In genomic region chr9:34089311-34089710, GRCh38 we compare ENCODE assay signal across 32 cellular contexts. TPM values are rescaled to one million over a fixed set of nuclear protein-coding genes. Genes with fewer than 3 reads are reported as not detected.
A peak's percentile ranks its signal among the peaks of the same experiment; 100 is the strongest.
DNase-seq lines count a peak whose midpoint lies in the region; ATAC-seq, FAIRE-seq and TF ChIP-seq lines count a peak whose summit lies in the region.
"Had no signal": no experiment of that assay in that cellular context is flagged by ENCODE, and none has a peak within 500 bp of the region (broad histone marks: within the 10 kb centered on the region; RNA-seq: fewer than 3 reads in every experiment).

No MANE protein-coding gene starts in this region.

- no peak overlapping the region for H2BK12ac ChIP-seq in H1 (ENCODE audit: low read depth, low read length)

- H3K27ac ChIP-seq in H1 (ENCODE audit: low read depth, low read length) = no peak overlapping the region
- H3K27ac ChIP-seq in neural progenitor cell = no peak overlapping the region
- H3K27ac ChIP-seq: BLaER1, breast epithelium, GM23248, ovary, RWPE1 had no signal

- WGBS in H1 (ENCODE audit: extremely low coverage in 1 of 2, insufficient coverage in 1 of 2, insufficient read length in 1 of 2, insufficient replicate concordance in 2 of 2, low coverage in 1 of 2, low lambda C conversion rate in 2 of 2, missing lambda C conversion rate in 1 of 2), 2 experiments = 92% methylated on average over 7 of the region's 7 CpGs; no CpG with 5 or more reads in 1 of the 2 experiments

- H3K4me1 ChIP-seq in H1 (replicated peaks in 1 of 4; ENCODE audit: control insufficient read depth in 3 of 4, insufficient read depth in 4 of 4, low read length in 3 of 4) (no peaks in the 10 kb centered on the region), neural progenitor cell (no peaks in the 10 kb centered on the region)
- H3K4me1 ChIP-seq: BLaER1, breast epithelium had no signal

- TF ChIP-seq POLR2A in H1 (IDR thresholded peaks at IDR 0.05; ENCODE audit: control extremely low read depth in 1 of 2, low read depth in 2 of 2, low read length in 2 of 2) = no peak

- CTCF ChIA-PET in H1 (lab: Charles Lee; ENCODE audit: partially characterized antibody) = interaction anchor here (0.5 to 1.4 kb wide), 2 partner anchors 124 to 164 kb away, joined by 3 read pairs; no protein-coding TSS in a partner anchor

- H3K4me1 Mint-ChIP-seq in activated naive CD8-positive, alpha-beta T cell treated with anti-CD3 and anti-CD28 coated beads, Interleukin-2, amount 50 U/mL, for 24 hours = peaks cover 40% of the 10 kb centered on the region
- H3K4me1 Mint-ChIP-seq in neural progenitor cell = no peaks in the 10 kb centered on the region
- H3K4me1 Mint-ChIP-seq in stimulated activated memory B cell treated with anti-CD40 and anti-IgM and Interleukin-4, amounts not matched to agents 10 μg/mL and 1 μg/mL and 100 μg/mL, for 72 hours = no peaks in the 10 kb centered on the region
- H3K4me1 Mint-ChIP-seq: immature natural killer cell had no signal

- FAIRE-seq in H1 (lab: Jason Lieb, UNC) (no peak), D721Med (lab: Jason Lieb, UNC) (no peak)
- FAIRE-seq: HepG2, small intestine had no signal

- H3K18ac ChIP-seq in H1 (ENCODE audit: extremely low read depth, low read length) = no peak overlapping the region

- no peak overlapping the region for H3K4me2 ChIP-seq in H1 (ENCODE audit: insufficient read depth in 1 of 2, low read depth in 2 of 2, low read length in 2 of 2)
- no peak overlapping the region for H3K4me2 ChIP-seq in neural progenitor cell
- H3K4me2 ChIP-seq: BLaER1 had no signal

- ATAC-seq in activated naive CD8-positive, alpha-beta T cell treated with anti-CD3 and anti-CD28 coated beads, Interleukin-2, amount 50 U/mL, for 24 hours = no peak
- ATAC-seq in GM21360 (IDR thresholded peaks at IDR 0.05; ENCODE audit: unreplicated experiment) = no peak
- ATAC-seq in stimulated activated memory B cell treated with anti-CD40 and anti-IgM and Interleukin-4, amounts not matched to agents 10 μg/mL and 1 μg/mL and 100 μg/mL, for 72 hours = no peak
- ATAC-seq: gastroesophageal sphincter; HepG2; left lobe of liver; naive thymus-derived CD8-positive, alpha-beta T cell; T-cell had no signal

- no peak overlapping the region for H4K91ac ChIP-seq in H1 (replicated peaks; ENCODE audit: insufficient read length, low read length)

- H3F3A ChIP-seq in neural progenitor cell (ENCODE audit: low read depth) = no peaks in the 10 kb centered on the region

- no peak overlapping the region for H3K4me3 ChIP-seq in H1 (ENCODE audit: extremely low read depth in 1 of 4, insufficient read depth in 2 of 4, low read depth in 3 of 4, low read length in 4 of 4)
- H3K4me3 ChIP-seq in neural progenitor cell = no peak overlapping the region
- H3K4me3 ChIP-seq: BLaER1, breast epithelium, esophagus squamous epithelium, gastroesophageal sphincter, GM23248, ovary had no signal

- no peak overlapping the region for H3K4me3 Mint-ChIP-seq in activated naive CD8-positive, alpha-beta T cell treated with anti-CD3 and anti-CD28 coated beads, Interleukin-2, amount 50 U/mL, for 24 hours
- H3K4me3 Mint-ChIP-seq in neural progenitor cell = no peak overlapping the region
- H3K4me3 Mint-ChIP-seq in stimulated activated memory B cell treated with anti-CD40 and anti-IgM and Interleukin-4, amounts not matched to agents 10 μg/mL and 1 μg/mL and 100 μg/mL, for 72 hours = no peak overlapping the region
- H3K4me3 Mint-ChIP-seq: activated CD4-positive, alpha-beta memory T cell treated with anti-CD3 and anti-CD28 coated beads for 36 hours; HFFc6; immature natural killer cell; naive thymus-derived CD8-positive, alpha-beta T cell; T-cell had no signal

- H3K9me3 ChIP-seq in H1 (ENCODE audit: insufficient read depth in 2 of 2, low read depth in 1 of 2, low read length in 1 of 2) (no peaks in the 10 kb centered on the region), neural progenitor cell (ENCODE audit: low read depth) (no peaks in the 10 kb centered on the region)
- H3K9me3 ChIP-seq: BLaER1, breast epithelium, esophagus squamous epithelium, gastroesophageal sphincter, ovary had no signal

- no peak overlapping the region for H3K56ac ChIP-seq in H1 (replicated peaks; ENCODE audit: insufficient read length, low read depth, low read length)

- no peak overlapping the region for H2BK120ac ChIP-seq in H1 (replicated peaks; ENCODE audit: low read depth, low read length)

- peaks cover 2% of the 10 kb centered on the region; the same call in 1 of the 2 replicates for H3K79me1 ChIP-seq in H1 (ENCODE audit: low read depth, low read length)

- H3K9me3 Mint-ChIP-seq in activated naive CD8-positive, alpha-beta T cell treated with anti-CD3 and anti-CD28 coated beads, Interleukin-2, amount 50 U/mL, for 24 hours = no peaks in the 10 kb centered on the region
- H3K9me3 Mint-ChIP-seq in neural progenitor cell = no peaks in the 10 kb centered on the region
- no peaks in the 10 kb centered on the region for H3K9me3 Mint-ChIP-seq in stimulated activated memory B cell treated with anti-CD40 and anti-IgM and Interleukin-4, amounts not matched to agents 10 μg/mL and 1 μg/mL and 100 μg/mL, for 72 hours
- H3K9me3 Mint-ChIP-seq: activated CD4-positive, alpha-beta memory T cell treated with anti-CD3 and anti-CD28 coated beads for 36 hours; HFFc6; immature natural killer cell; naive thymus-derived CD8-positive, alpha-beta T cell; T-cell had no signal

- DNase-seq in G401 (ENCODE audit: low spot score) (peak; percentile 20), H1 (ENCODE audit: low read depth in 1 of 2, low spot score in 2 of 2) (no peak), neural progenitor cell (ENCODE audit: low spot score) (no peak), D721Med (ENCODE audit: insufficient read length, low spot score) (no peak), activated gamma-delta T cell treated with Interleukin-2 at 50 U/mL for 16 hours (no peak)
- no peak for DNase-seq in activated naive CD8-positive, alpha-beta T cell treated with anti-CD3 and anti-CD28 coated beads, Interleukin-2, amount 50 U/mL, for 24 hours
- DNase-seq: ACHN; activated CD4-positive, alpha-beta memory T cell treated with anti-CD3 and anti-CD28 coated beads for 36 hours; activated CD4-positive, CD25-positive, alpha-beta regulatory T cell; activated effector memory CD4-positive, alpha-beta T cell treated with anti-CD3 and anti-CD28 coated beads, Interleukin-2, amount 50 U/mL, for 16 hours; Calu3; cortex of kidney; esophagus squamous epithelium; GM23248; HFFc6; immature natural killer cell; Karpas-422; naive thymus-derived CD8-positive, alpha-beta T cell; NCI-H1436; NCI-H446; NCI-H82; ovary; small intestine; T-cell had no signal

- H3K36me3 Mint-ChIP-seq in activated naive CD8-positive, alpha-beta T cell treated with anti-CD3 and anti-CD28 coated beads, Interleukin-2, amount 50 U/mL, for 24 hours (ENCODE audit: low read depth) = peaks cover 43% of the 10 kb centered on the region
- peaks cover 33% of the 10 kb centered on the region for H3K36me3 Mint-ChIP-seq in neural progenitor cell
- H3K36me3 Mint-ChIP-seq in stimulated activated memory B cell treated with anti-CD40 and anti-IgM and Interleukin-4, amounts not matched to agents 10 μg/mL and 1 μg/mL and 100 μg/mL, for 72 hours = peaks cover 6% of the 10 kb centered on the region

- H3K9ac ChIP-seq in H1 (replicated peaks in 1 of 4; ENCODE audit: extremely low read depth in 1 of 4, low read depth in 3 of 4, low read length in 3 of 4) (no peak overlapping the region), neural progenitor cell (no peak overlapping the region)
- H3K9ac ChIP-seq: BLaER1, GM23248 had no signal

- no peak overlapping the region for H2AK5ac ChIP-seq in H1 (ENCODE audit: low read depth, low read length)

- H2BK15ac ChIP-seq in H1 (ENCODE audit: low read length) = no peak overlapping the region

- POLR2A ChIA-PET in H1 (lab: Charles Lee; ENCODE audit: partially characterized antibody) = interaction anchor here (0.7 kb wide), 1 partner anchor 207 kb away, joined by 3 read pairs; no protein-coding TSS in a partner anchor

- H2AFZ ChIP-seq in H1 (ENCODE audit: low read length) (no peak overlapping the region), neural progenitor cell (replicated peaks) (no peak overlapping the region)
- H2AFZ ChIP-seq: GM23248 had no signal

- H3K79me2 ChIP-seq in H1 (ENCODE audit: control insufficient read depth in 1 of 2, insufficient read depth in 2 of 2, low read length in 2 of 2) = no peaks in the 10 kb centered on the region
- H3K79me2 ChIP-seq in neural progenitor cell (ENCODE audit: low read depth) = no peaks in the 10 kb centered on the region

- H3K23ac ChIP-seq in H1 (ENCODE audit: insufficient read length) = no peak overlapping the region

- in situ Hi-C loops in G401 (cut with HindIII; ENCODE audit: low sequenced_read_pairs) = no loop called here

- H2BK5ac ChIP-seq in H1 (ENCODE audit: low read depth, low read length) = no peak overlapping the region

- TF ChIP-seq RAD21 in H1 (IDR thresholded peaks at IDR 0.05 in 1 of 2, conservative IDR thresholded peaks at IDR 0.05 in 1 of 2; ENCODE audit: low read depth in 2 of 2, low read length in 2 of 2) = no peak

- TF ChIP-seq CTCF in H1 (IDR thresholded peaks at IDR 0.05; ENCODE audit: control extremely low read depth in 1 of 3, insufficient read depth in 1 of 3, low read depth in 1 of 3, low read length in 3 of 3) = no peak
- no peak for TF ChIP-seq CTCF in neural progenitor cell (IDR thresholded peaks at IDR 0.05)
- no peak for TF ChIP-seq CTCF in D721Med (IDR thresholded peaks at IDR 0.05; ENCODE audit: insufficient read depth, missing control alignments)

- no peak for TF ChIP-seq EP300 in H1 (IDR thresholded peaks at IDR 0.05; ENCODE audit: borderline replicate concordance in 1 of 2, low read depth in 2 of 2, low read length in 2 of 2)

- H2BK20ac ChIP-seq in H1 (ENCODE audit: low read length) = no peak overlapping the region

- no peaks in the 10 kb centered on the region for H3K27me3 ChIP-seq in H1 (replicated peaks in 1 of 4; ENCODE audit: control insufficient read depth in 3 of 4, extremely low read depth in 1 of 4, insufficient read depth in 3 of 4, low read length in 3 of 4)
- no peaks in the 10 kb centered on the region for H3K27me3 ChIP-seq in neural progenitor cell
- H3K27me3 ChIP-seq: BLaER1, breast epithelium, esophagus squamous epithelium, gastroesophageal sphincter, ovary had no signal

- no peaks in the 10 kb centered on the region for H3K23me2 ChIP-seq in H1 (ENCODE audit: low read depth, low read length)

- no peaks in the 10 kb centered on the region for H3K27me3 Mint-ChIP-seq in activated naive CD8-positive, alpha-beta T cell treated with anti-CD3 and anti-CD28 coated beads, Interleukin-2, amount 50 U/mL, for 24 hours
- peaks cover 2% of the 10 kb centered on the region for H3K27me3 Mint-ChIP-seq in neural progenitor cell (ENCODE audit: insufficient read depth, low read depth)
- peaks cover 10% of the 10 kb centered on the region for H3K27me3 Mint-ChIP-seq in stimulated activated memory B cell treated with anti-CD40 and anti-IgM and Interleukin-4, amounts not matched to agents 10 μg/mL and 1 μg/mL and 100 μg/mL, for 72 hours
- H3K27me3 Mint-ChIP-seq: activated CD4-positive, alpha-beta memory T cell treated with anti-CD3 and anti-CD28 coated beads for 36 hours; naive thymus-derived CD8-positive, alpha-beta T cell; T-cell had no signal

- H3K4ac ChIP-seq in H1 (replicated peaks; ENCODE audit: insufficient read length, low read depth, low read length) = no peak overlapping the region

- H4K5ac ChIP-seq in H1 (ENCODE audit: insufficient read length, low read depth, low read length) = no peak overlapping the region

- H4K20me1 ChIP-seq in H1 (replicated peaks in 1 of 2; ENCODE audit: control insufficient read depth in 1 of 2, insufficient read depth in 2 of 2, low read length in 2 of 2) (peaks cover 2 to 3% of the 10 kb centered on the region in 2 experiments), neural progenitor cell (ENCODE audit: low read depth) (no peaks in the 10 kb centered on the region)

- peak overlapping the region; percentile 72 for H3K27ac Mint-ChIP-seq in activated naive CD8-positive, alpha-beta T cell treated with anti-CD3 and anti-CD28 coated beads, Interleukin-2, amount 50 U/mL, for 24 hours
- peak overlapping the region; percentile 33 for H3K27ac Mint-ChIP-seq in neural progenitor cell
- H3K27ac Mint-ChIP-seq in stimulated activated memory B cell treated with anti-CD40 and anti-IgM and Interleukin-4, amounts not matched to agents 10 μg/mL and 1 μg/mL and 100 μg/mL, for 72 hours = no peak overlapping the region
- H3K27ac Mint-ChIP-seq: activated CD4-positive, alpha-beta memory T cell treated with anti-CD3 and anti-CD28 coated beads for 36 hours; HFFc6; T-cell had no signal

- H4K8ac ChIP-seq in H1 (ENCODE audit: extremely low read depth, insufficient read depth, low read length) = peak overlapping the region; percentile 3; the same call in 1 of the 2 replicates

- H3K36me3 ChIP-seq in H1 (ENCODE audit: control insufficient read depth in 2 of 4, insufficient read depth in 4 of 4, low read length in 3 of 4) = peaks cover 17 to 61% (median 47%) of the 10 kb centered on the region in 4 experiments
- H3K36me3 ChIP-seq in neural progenitor cell = no peaks in the 10 kb centered on the region
- H3K36me3 ChIP-seq: breast epithelium, ovary had no signal

- no peak overlapping the region for H3K14ac ChIP-seq in H1 (ENCODE audit: insufficient read length)

RNA-seq across cellular contexts. Expression of gene DCAF12, which starts 37.2 kb away (rescaled TPM):
- 35.1 and 50.6 TPM in 2 replicates for total RNA-seq in G401 (2014; rRNA removed; shearing (Covaris generic))
- total RNA-seq in H1 (2021; fragmentation: NEBNext Ultra II Directional; extraction: Animal tissue kit (Norgen Biotek cat#: 25700)) = 27.5 and 29.2 TPM in 2 replicates
- 18.6 and 22.7 TPM in 2 replicates for polyA plus RNA-seq in H1 (2011; rRNA removed)
- 20.5 TPM for polyA plus RNA-seq in H1 (2011; cell fraction: cytosol; rRNA removed)
- 16.3 TPM for polyA plus RNA-seq in H1 (2011; cell fraction: nucleus; rRNA removed)
- 17.7 to 24.9 TPM (median 18.5 TPM) in 4 replicates for polyA plus RNA-seq in H1 (2012, experiment 1 of 2)
- polyA plus RNA-seq in H1 (2012, experiment 2 of 2) = 15.3 TPM
- polyA plus RNA-seq in H1 (2013, experiment 1 of 2) = 12.5 TPM
- polyA plus RNA-seq in H1 (2013, experiment 2 of 2) = 12.9 TPM
- polyA minus RNA-seq in H1 (2011; rRNA and poly(A)+ RNA removed) = 71.0 and 87.5 TPM in 2 replicates
- 18.5 TPM for polyA minus RNA-seq in H1 (2011; cell fraction: cytosol; rRNA and poly(A)+ RNA removed)
- 28.2 TPM for polyA minus RNA-seq in H1 (2011; cell fraction: nucleus; rRNA and poly(A)+ RNA removed)
- total RNA-seq in neural progenitor cell (ENCODE audit: low replicate concordance) = 37.6 and 41.0 TPM in 2 replicates

RNA-seq across cellular contexts. Expression of gene UBAP2, which starts 40.6 kb away (rescaled TPM):
- total RNA-seq in G401 (2014; rRNA removed; shearing (Covaris generic)) = 15.2 and 26.0 TPM in 2 replicates
- total RNA-seq in H1 (2021; fragmentation: NEBNext Ultra II Directional; extraction: Animal tissue kit (Norgen Biotek cat#: 25700)) = 72.0 and 75.0 TPM in 2 replicates
- 81.4 and 88.2 TPM in 2 replicates for polyA plus RNA-seq in H1 (2011; rRNA removed)
- 37.6 TPM for polyA plus RNA-seq in H1 (2011; cell fraction: cytosol; rRNA removed)
- 102 TPM for polyA plus RNA-seq in H1 (2011; cell fraction: nucleus; rRNA removed)
- polyA plus RNA-seq in H1 (2012, experiment 1 of 2) = 50.9 to 59.2 TPM (median 53.6 TPM) in 4 replicates
- 24.9 TPM for polyA plus RNA-seq in H1 (2012, experiment 2 of 2)
- polyA plus RNA-seq in H1 (2013, experiment 1 of 2) = 45.0 TPM
- 43.8 TPM for polyA plus RNA-seq in H1 (2013, experiment 2 of 2)
- polyA minus RNA-seq in H1 (2011; rRNA and poly(A)+ RNA removed) = 52.1 and 53.7 TPM in 2 replicates
- polyA minus RNA-seq in H1 (2011; cell fraction: cytosol; rRNA and poly(A)+ RNA removed) = 32.0 TPM
- 63.7 TPM for polyA minus RNA-seq in H1 (2011; cell fraction: nucleus; rRNA and poly(A)+ RNA removed)
- 24.3 and 28.8 TPM in 2 replicates for total RNA-seq in neural progenitor cell (ENCODE audit: low replicate concordance)
